33 cellular contexts compared by ENCODE assay signal in the genomic region with DNA sequence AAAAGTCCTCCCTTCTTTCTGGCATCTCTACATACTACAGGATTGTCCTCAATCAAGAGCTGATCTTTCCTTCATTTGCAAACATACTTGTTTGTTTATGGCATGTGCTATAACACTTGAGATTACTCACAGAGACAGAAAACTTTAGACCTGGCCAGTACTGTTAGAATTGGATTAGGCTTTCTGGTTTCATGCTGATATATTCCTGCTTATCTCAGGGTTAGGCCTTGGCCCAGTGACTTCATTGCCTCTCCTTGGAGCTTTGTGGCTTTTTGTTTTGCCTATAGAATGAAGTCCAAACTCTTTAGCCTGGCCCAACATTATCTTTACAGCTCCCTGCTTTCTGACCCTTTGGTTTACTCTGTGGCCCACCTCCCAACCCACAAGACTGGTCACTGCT.
A peak's percentile ranks its signal among the peaks of the same experiment; 100 is the strongest.
DNase-seq lines count a peak whose midpoint lies in the region; ATAC-seq and TF ChIP-seq lines count a peak whose summit lies in the region.
"Had no signal": no experiment of that assay in that cellular context is flagged by ENCODE, and none has a peak within 500 bp of the region (broad histone marks: within the 10 kb centered on the region; RNA-seq: fewer than 3 reads in every experiment).

No MANE protein-coding gene starts in this region.

- H3K27me3 Mint-ChIP-seq in MCF 10A (ENCODE audit: insufficient read depth, unreplicated experiment) = peaks cover 28% of the 10 kb centered on the region
- peaks cover 16% of the 10 kb centered on the region for H3K27me3 Mint-ChIP-seq in activated naive CD4-positive, alpha-beta T cell treated with anti-CD3 and anti-CD28 coated beads for 36 hours (ENCODE audit: low read depth)

- H3K4me1 ChIP-seq in esophagus muscularis mucosa = no peaks in the 10 kb centered on the region
- H3K4me1 ChIP-seq: A549, BLaER1, Caco-2 had no signal

- no peak for ATAC-seq in HG02981 (IDR thresholded peaks at IDR 0.05; ENCODE audit: unreplicated experiment)
- ATAC-seq: CD8-positive, alpha-beta T cell had no signal

- H3K9me3 ChIP-seq in esophagus muscularis mucosa = no peaks in the 10 kb centered on the region
- H3K9me3 ChIP-seq: A549, BE2C, BLaER1, Caco-2 had no signal

- H3K36me3 Mint-ChIP-seq in MCF 10A (ENCODE audit: insufficient read depth, unreplicated experiment) = no peaks in the 10 kb centered on the region
- no peaks in the 10 kb centered on the region for H3K36me3 Mint-ChIP-seq in activated naive CD4-positive, alpha-beta T cell treated with anti-CD3 and anti-CD28 coated beads for 36 hours (ENCODE audit: low read depth)
- H3K36me3 Mint-ChIP-seq: CD14-positive monocyte; CD4-positive, alpha-beta memory T cell; CD4-positive, CD25-positive, alpha-beta regulatory T cell; CD8-positive, alpha-beta memory T cell; CD8-positive, alpha-beta T cell had no signal

- POLR2A ChIA-PET in MCF 10A (lab: Yijun Ruan, JAX) = no interaction called here

- intact Hi-C loops in esophagus muscularis mucosa (cut with DNase I) = no loop called here
- intact Hi-C loops in MCF 10A (cut with micrococcal nuclease) = no loop called here
- intact Hi-C loops in activated naive CD4-positive, alpha-beta T cell treated with anti-CD3 and anti-CD28 coated beads for 36 hours (cut with micrococcal nuclease) = no loop called here

- CTCF ChIA-PET in MCF 10A (lab: Yijun Ruan, JAX) = no interaction called here
- CTCF ChIA-PET in activated naive CD4-positive, alpha-beta T cell treated with anti-CD3 and anti-CD28 coated beads for 36 hours (lab: Charles Lee) = no interaction called here

- no peak overlapping the region for H3K27ac ChIP-seq in esophagus muscularis mucosa (replicated peaks in 1 of 4)
- H3K27ac ChIP-seq: 22Rv1; A549; BLaER1; BLaER1 treated with 17β-estradiol and CSF1 and Interleukin-3, amounts not matched to agents 10 nM and 100 nM; C4-2B had no signal

- H3K9me3 Mint-ChIP-seq in MCF 10A (ENCODE audit: unreplicated experiment) = no peaks in the 10 kb centered on the region
- H3K9me3 Mint-ChIP-seq in activated naive CD4-positive, alpha-beta T cell treated with anti-CD3 and anti-CD28 coated beads for 36 hours = no peaks in the 10 kb centered on the region
- H3K9me3 Mint-ChIP-seq: CD4-positive, alpha-beta memory T cell; CD4-positive, alpha-beta T cell; CD8-positive, alpha-beta memory T cell; CD8-positive, alpha-beta T cell had no signal

- no peak overlapping the region for H3K27ac Mint-ChIP-seq in MCF 10A (ENCODE audit: low read depth, unreplicated experiment)
- H3K27ac Mint-ChIP-seq in activated naive CD4-positive, alpha-beta T cell treated with anti-CD3 and anti-CD28 coated beads for 36 hours = no peak overlapping the region
- H3K27ac Mint-ChIP-seq: B cell; CD14-positive monocyte; CD4-positive, alpha-beta memory T cell; CD4-positive, alpha-beta T cell; CD4-positive, CD25-positive, alpha-beta regulatory T cell; CD8-positive, alpha-beta memory T cell; CD8-positive, alpha-beta T cell had no signal

- TF ChIP-seq POLR2A in esophagus muscularis mucosa (IDR thresholded peaks at IDR 0.05; ENCODE audit: low read depth) = no peak

- peak; percentile 25 for DNase-seq in DMS53 (lab: John Stamatoyannopoulos, UW)
- DNase-seq in DMS53 treated with DMSO at 0.1 percent for 48 hours (lab: John Stamatoyannopoulos, UW; ENCODE audit: unreplicated experiment) = peak; percentile 1
- DNase-seq in ecto neural progenitor cell (ENCODE audit: low spot score) = peak; percentile 9
- peak; percentile 34 for DNase-seq in esophagus muscularis mucosa (ENCODE audit: extremely low spot score)
- DNase-seq in MCF 10A (ENCODE audit: unreplicated experiment) = no peak
- no peak for DNase-seq in DMS153 (lab: John Stamatoyannopoulos, UW)
- DNase-seq in activated naive CD4-positive, alpha-beta T cell treated with anti-CD3 and anti-CD28 coated beads for 36 hours = no peak
- DNase-seq: 8988T; ACHN; AML-193; BE2C; C1 segment of cervical spinal cord; Caco-2; Calu3; CD4-positive, alpha-beta memory T cell; CD4-positive, alpha-beta T cell; CD4-positive, CD25-positive, alpha-beta regulatory T cell; CD8-positive, alpha-beta memory T cell; CD8-positive, alpha-beta T cell; COR-L47; DMS 273 treated with DMSO at 0.1 percent for 48 hours; DMS79; DMS79 treated with DMSO at 0.1 percent for 48 hours; DND-41; EL had no signal

- no peak overlapping the region for H3K4me3 ChIP-seq in esophagus muscularis mucosa
- H3K4me3 ChIP-seq: A549; BLaER1; BLaER1 treated with 17β-estradiol and CSF1 and Interleukin-3, amounts not matched to agents 10 nM and 100 nM had no signal

- H3K4me3 Mint-ChIP-seq in MCF 10A (ENCODE audit: unreplicated experiment) = no peak overlapping the region
- H3K4me3 Mint-ChIP-seq in activated naive CD4-positive, alpha-beta T cell treated with anti-CD3 and anti-CD28 coated beads for 36 hours = no peak overlapping the region
- H3K4me3 Mint-ChIP-seq: B cell; CD14-positive monocyte; CD4-positive, alpha-beta memory T cell; CD4-positive, alpha-beta T cell; CD4-positive, CD25-positive, alpha-beta regulatory T cell; CD8-positive, alpha-beta memory T cell; CD8-positive, alpha-beta T cell had no signal

- BruUV-seq in MCF 10A (replicated peaks; lab: Mats Ljungman, UMichigan) = no TSS peak

- no peaks in the 10 kb centered on the region for H3K4me1 Mint-ChIP-seq in MCF 10A (ENCODE audit: insufficient read depth, unreplicated experiment)
- no peaks in the 10 kb centered on the region for H3K4me1 Mint-ChIP-seq in activated naive CD4-positive, alpha-beta T cell treated with anti-CD3 and anti-CD28 coated beads for 36 hours (ENCODE audit: low read depth)
- H3K4me1 Mint-ChIP-seq: B cell; CD4-positive, CD25-positive, alpha-beta regulatory T cell; CD8-positive, alpha-beta memory T cell had no signal

- TF ChIP-seq CTCF in esophagus muscularis mucosa (IDR thresholded peaks at IDR 0.05) (no peak), MCF 10A (IDR thresholded peaks at IDR 0.05; ENCODE audit: unreplicated experiment) (no peak)

- no peaks in the 10 kb centered on the region for H3K27me3 ChIP-seq in esophagus muscularis mucosa
- H3K27me3 ChIP-seq: BE2C; BLaER1; BLaER1 treated with 17β-estradiol and CSF1 and Interleukin-3, amounts not matched to agents 10 nM and 100 nM had no signal

- TF ChIP-seq EP300 in esophagus muscularis mucosa (IDR thresholded peaks at IDR 0.05) = no peak

- no peaks in the 10 kb centered on the region for H3K36me3 ChIP-seq in esophagus muscularis mucosa
- H3K36me3 ChIP-seq: BE2C; BLaER1; BLaER1 treated with 17β-estradiol and CSF1 and Interleukin-3, amounts not matched to agents 10 nM and 100 nM had no signal

Comparison
In these comparisons a context has a peak if more than half of its experiments do, and no peak if none do; other contexts are left out.
1. DNase-seq: peak in DMS53 (single experiment), DMS53 treated with DMSO at 0.1 percent for 48 hours (single experiment), ecto neural progenitor cell (single experiment) and esophagus muscularis mucosa (single experiment); none in MCF 10A (single experiment), DMS153 (single experiment) and activated naive CD4-positive, alpha-beta T cell treated with anti-CD3 and anti-CD28 coated beads for 36 hours (single experiment).